In the genomic region with DNA sequence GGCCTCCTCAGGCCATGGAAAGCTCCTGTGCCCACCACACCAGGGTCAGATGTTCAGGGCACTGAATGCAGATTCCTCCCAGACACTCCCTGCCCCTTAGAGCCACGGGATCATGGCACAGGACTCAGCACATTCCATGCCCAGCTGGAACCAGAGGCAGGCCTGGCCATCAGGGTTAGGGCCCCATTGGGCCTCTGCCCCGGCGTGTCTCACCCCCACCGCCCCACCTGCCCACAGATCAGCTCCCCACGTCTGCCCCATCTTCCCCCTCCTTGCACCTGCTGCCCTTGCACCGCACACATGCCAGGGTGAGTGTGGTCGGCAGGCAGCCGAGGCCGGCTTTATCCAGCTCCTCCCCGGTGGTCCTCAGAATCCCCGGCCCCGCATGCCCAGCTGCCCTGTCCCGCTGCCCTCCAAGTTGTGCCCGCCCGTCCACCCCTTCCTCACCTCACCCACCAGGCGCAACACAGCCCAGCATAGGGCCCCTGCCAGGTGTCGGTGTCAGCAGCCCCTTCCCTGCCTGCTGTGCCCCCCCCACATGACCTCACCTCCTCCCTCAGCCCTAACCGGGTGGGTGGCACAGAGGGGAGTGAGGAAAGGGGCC, we compare ENCODE assay signal across 26 cellular contexts. TPM values are rescaled to one million over a fixed set of nuclear protein-coding genes. Genes with fewer than 3 reads are reported as not detected.
"Had no signal": no experiment of that assay in that cellular context is flagged by ENCODE, and none has a peak within 500 bp of the region (broad histone marks: within the 10 kb centered on the region; RNA-seq: fewer than 3 reads in every experiment).

No MANE protein-coding gene starts in this region.

- DNase-seq: activated CD4-positive, alpha-beta memory T cell treated with anti-CD3 and anti-CD28 coated beads for 36 hours; activated CD4-positive, alpha-beta T cell treated with anti-CD3 and anti-CD28 coated beads, Interleukin-2, amount 10 ng/mL, durations not matched to agents 7 days and 5 days; activated CD4-positive, CD25-positive, alpha-beta regulatory T cell; activated CD8-positive, alpha-beta memory T cell treated with anti-CD3 and anti-CD28 coated beads for 24 hours; activated effector memory CD4-positive, alpha-beta T cell treated with anti-CD3 and anti-CD28 coated beads, Interleukin-2, amount 50 U/mL, for 16 hours; activated naive CD4-positive, alpha-beta T cell treated with Interleukin-2 at 50 U/mL for 16 hours; activated naive CD8-positive, alpha-beta T cell treated with anti-CD3 and anti-CD28 coated beads, Interleukin-2, amount 50 U/mL, for 24 hours; activated T-cell treated with anti-CD3 and anti-CD28 coated beads, Interleukin-2, amount 50 U/mL, for 4 hours; amniotic stem cell; body of pancreas; central memory CD4-positive, alpha-beta T cell; MM.1S; NCI-H1105 treated with DMSO at 0.1 percent for 48 hours; NCI-H1436 treated with DMSO at 0.1 percent for 48 hours; NCI-H187; NCI-H2081; NCI-H510A treated with DMSO at 0.1 percent for 48 hours; NCI-H69; SIG-M5; T-cell; T-helper 2 cell had no signal

- ATAC-seq: activated naive CD4-positive, alpha-beta T cell treated with anti-CD3 and anti-CD28 coated beads, Interleukin-2, amount 50 U/mL, for 72 hours; activated naive CD8-positive, alpha-beta T cell treated with anti-CD3 and anti-CD28 coated beads, Interleukin-2, amount 50 U/mL, for 24 hours; activated T-cell treated with anti-CD3 and anti-CD28 coated beads, Interleukin-2, amount 50 U/mL, for 4 hours; body of pancreas; T-cell had no signal

- H3K27me3 ChIP-seq: ascending aorta had no signal

- H3K9me3 ChIP-seq: ascending aorta, body of pancreas had no signal

- H3K27ac ChIP-seq: ascending aorta, body of pancreas, VCaP had no signal

- FAIRE-seq: bronchial epithelial cell had no signal

- H3K36me3 ChIP-seq: ascending aorta had no signal

- H3K4me3 ChIP-seq: ascending aorta, body of pancreas had no signal

RNA-seq across cellular contexts. Expression of gene SRMS, which starts 2.2 kb away (rescaled TPM):
- total RNA-seq: activated CD4-positive, alpha-beta memory T cell treated with anti-CD3 and anti-CD28 coated beads for 36 hours; activated CD4-positive, alpha-beta T cell treated with anti-CD3 and anti-CD28 coated beads, Interleukin-2, amount 10 ng/mL, durations not matched to agents 7 days and 5 days; activated naive CD4-positive, alpha-beta T cell treated with anti-CD3 and anti-CD28 coated beads, Interleukin-2, amount 50 U/mL, for 72 hours; activated T-cell treated with anti-CD3 and anti-CD28 coated beads, Interleukin-2, amount 50 U/mL, for 4 hours; ascending aorta; body of pancreas; chondrocyte; T-cell had no signal

RNA-seq across cellular contexts. Expression of gene FNDC11, which starts 4.2 kb away (rescaled TPM):
- total RNA-seq: ascending aorta had no signal

RNA-seq across cellular contexts. Expression of gene PTK6, which starts 12.6 kb away (rescaled TPM):
- total RNA-seq: ascending aorta, chondrocyte had no signal
